8 cellular contexts compared by ENCODE assay signal in the genomic region with DNA sequence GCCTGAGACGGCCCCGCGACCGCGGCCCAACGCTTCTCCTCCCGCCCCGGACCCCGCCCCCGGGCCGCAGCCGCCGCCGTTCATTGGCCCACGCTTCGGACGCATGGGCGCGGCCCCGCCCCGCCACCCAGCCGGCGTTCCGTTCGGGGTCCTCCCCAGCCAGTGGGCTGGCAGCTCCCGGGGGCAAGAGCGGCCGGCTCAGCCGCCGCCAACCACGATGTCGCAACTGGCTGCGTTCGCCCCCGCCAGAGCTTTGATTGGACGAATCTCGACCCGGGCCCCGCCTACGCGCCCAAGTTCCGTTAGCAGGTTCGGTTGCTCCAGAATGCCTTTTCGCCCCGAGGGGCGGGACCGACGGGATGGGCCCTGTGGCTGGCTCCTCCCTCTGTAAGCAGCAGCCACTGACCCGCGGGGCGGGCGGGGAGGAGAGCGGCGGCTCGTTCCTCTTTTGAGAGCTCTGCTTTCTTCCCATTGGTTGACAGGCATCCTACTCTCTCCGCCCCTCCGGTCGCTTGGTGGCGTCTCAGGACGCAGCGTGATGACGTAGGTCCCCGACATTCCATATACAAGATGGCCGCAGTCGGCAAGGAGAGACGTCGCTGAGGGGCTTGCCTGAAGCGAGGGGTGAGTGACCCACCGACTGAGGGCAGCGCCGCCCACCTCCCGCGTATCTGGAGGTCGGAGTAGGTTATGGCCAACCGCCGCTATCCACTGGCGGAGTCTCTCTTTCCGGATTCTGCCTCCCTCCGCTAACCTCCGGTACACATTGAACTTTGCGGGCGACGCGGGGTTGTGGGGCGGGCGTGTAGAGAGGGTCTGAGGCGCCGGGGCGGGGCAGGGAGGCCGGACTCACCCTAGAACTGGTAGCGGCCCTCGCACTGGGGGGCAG. TPM values are rescaled to one million over a fixed set of nuclear protein-coding genes. Genes with fewer than 3 reads are reported as not detected.
A peak's percentile ranks its signal among the peaks of the same experiment; 100 is the strongest.
DNase-seq lines count a peak whose midpoint lies in the region; ATAC-seq and TF ChIP-seq lines count a peak whose summit lies in the region.

Gene CCNK (plus strand): TSS at position 554 of the 889 bp plus-strand sequence. CDS start 11,269 bp downstream, outside the sequence.
Gene SETD3 (minus strand): TSS at position 4 of the 889 bp plus-strand sequence. CDS start 15,054 bp downstream, outside the sequence.

- TF ChIP-seq POLR2A in breast epithelium (IDR thresholded peaks at IDR 0.05): peak; percentile 96

- no peaks in the 10 kb centered on the region for H3K36me3 ChIP-seq in ACC112 (ENCODE audit: insufficient read depth, low read length)
- no peaks in the 10 kb centered on the region for H3K36me3 ChIP-seq in breast epithelium
- H3K36me3 ChIP-seq in iPS-18a (ENCODE audit: control insufficient read depth, low read depth, low read length): no peaks in the 10 kb centered on the region
- no peaks in the 10 kb centered on the region for H3K36me3 ChIP-seq in skeletal muscle satellite cell (ENCODE audit: insufficient read depth, low read length)

- peak within 1 kb of the TSS; percentile 94 for H3K4me3 ChIP-seq in ACC112 (ENCODE audit: low read depth, low read length)
- H3K4me3 ChIP-seq in breast epithelium: peak within 1 kb of the TSS; percentile 69 to 96 (median 83)
- H3K4me3 ChIP-seq in iPS-18a (ENCODE audit: low read length): peak within 1 kb of the TSS; percentile 91
- peak within 1 kb of the TSS; percentile 97 for H3K4me3 ChIP-seq in skeletal muscle satellite cell (ENCODE audit: low read length)

- ATAC-seq in GM18870 (IDR thresholded peaks at IDR 0.05; ENCODE audit: unreplicated experiment): peak; percentile 94
- peak; percentile 90 for ATAC-seq in HG03135 (IDR thresholded peaks at IDR 0.05; ENCODE audit: unreplicated experiment)

- H2AFZ ChIP-seq in ACC112 (ENCODE audit: low read length, unreplicated experiment): peak within 1 kb of the TSS; percentile 71

- H3K27me3 ChIP-seq in ACC112 (ENCODE audit: insufficient read depth, low read length) (no peaks in the 10 kb centered on the region), breast epithelium (no peaks in the 10 kb centered on the region), iPS-18a (ENCODE audit: control insufficient read depth, insufficient read depth, low read length) (no peaks in the 10 kb centered on the region), skeletal muscle satellite cell (ENCODE audit: control insufficient read depth, insufficient read depth, low read length) (no peaks in the 10 kb centered on the region)

- H3K9ac ChIP-seq in iPS-18a (ENCODE audit: low read length) (peak within 1 kb of the TSS; percentile 77), skeletal muscle satellite cell (ENCODE audit: low read depth, low read length) (peak within 1 kb of the TSS; percentile 91)

- DNase-seq in NCI-H2196 treated with DMSO at 0.1 percent for 48 hours (lab: John Stamatoyannopoulos, UW; ENCODE audit: unreplicated experiment): peak; percentile 94
- DNase-seq in breast epithelium (ENCODE audit: low spot score in 2 of 2): peak; percentile 100

- H3K79me2 ChIP-seq in ACC112 (ENCODE audit: control insufficient read depth, insufficient read depth, low read length, unreplicated experiment): peaks cover 89% of the 10 kb centered on the region

- H3K4me1 ChIP-seq in ACC112 (ENCODE audit: control insufficient read depth, insufficient read depth, low read length, unreplicated experiment): peaks cover 31% of the 10 kb centered on the region
- H3K4me1 ChIP-seq in breast epithelium: peaks cover 5 to 30% of the 10 kb centered on the region in 2 donors
- H3K4me1 ChIP-seq in iPS-18a (ENCODE audit: control insufficient read depth, low read depth, low read length): peaks cover 8% of the 10 kb centered on the region
- H3K4me1 ChIP-seq in skeletal muscle satellite cell (ENCODE audit: control insufficient read depth, insufficient read depth, low read length): peaks cover 23% of the 10 kb centered on the region

- intact Hi-C loops in breast epithelium (cut with DNase I; ENCODE audit: low total_unique reads): no loop called here

- H3K9me3 ChIP-seq in breast epithelium (no peaks in the 10 kb centered on the region), iPS-18a (ENCODE audit: control insufficient read depth, low read depth, low read length) (no peaks in the 10 kb centered on the region), skeletal muscle satellite cell (replicated peaks; ENCODE audit: low read length) (no peaks in the 10 kb centered on the region)

- peak within 1 kb of the TSS; percentile 88 for H3K4me2 ChIP-seq in skeletal muscle satellite cell (ENCODE audit: low read length)

- H3K27ac ChIP-seq in ACC112 (ENCODE audit: low read depth, low read length) (peak within 1 kb of the TSS; percentile 86), VCaP (peak within 1 kb of the TSS; percentile 90), breast epithelium (peak within 1 kb of the TSS; percentile 96 to 97), iPS-18a (ENCODE audit: low read length) (peak within 1 kb of the TSS; percentile 70)

- TF ChIP-seq CTCF in VCaP (conservative IDR thresholded peaks at IDR 0.05): no peak
- TF ChIP-seq CTCF in breast epithelium (IDR thresholded peaks at IDR 0.05): no peak

RNA-seq across cellular contexts. Expression of gene CCNK, which starts in this region (rescaled TPM):
- 10 to 100 TPM; 23.0 to 29.0 (median 23.9) TPM for total RNA-seq in breast epithelium
- total RNA-seq in skeletal muscle satellite cell (2012; rRNA removed): 25.6 and 26.4 TPM in 2 replicates

RNA-seq across cellular contexts. Expression of gene SETD3, which starts in this region (rescaled TPM):
- total RNA-seq in breast epithelium: 100 to 1,000 TPM in 1 of 3 donors, 10 to 100 TPM in 2; 79.0 to 101 (median 89.9) TPM
- total RNA-seq in skeletal muscle satellite cell (2012; rRNA removed): 36.5 and 41.7 TPM in 2 replicates

Comparison
In these comparisons a context has a peak if more than half of its experiments do, and no peak if none do; other contexts are left out.
1. Peak in every context shown above with its lines: DNase-seq, ATAC-seq, H3K4me3 ChIP-seq and H3K27ac ChIP-seq.